ENCODE assay signal across 1 cellular context in genomic region chr6:75491302-75491701, GRCh38.
TF ChIP-seq lines count a peak whose summit lies in the region.

No MANE protein-coding gene starts in this region.

TF ChIP-seq in GM12878, 131 proteins besides CTCF, POLR2A, EP300 and RAD21:
- TF ChIP-seq ETV6 (conservative IDR thresholded peaks at IDR 0.05 in 1 of 2, IDR thresholded peaks at IDR 0.05 in 1 of 2; ENCODE audit: borderline replicate concordance in 1 of 2, low read depth in 1 of 2) (no peak), FOS (IDR thresholded peaks at IDR 0.05; ENCODE audit: borderline replicate concordance, extremely low read depth, insufficient read length) (no peak), CHD2 (IDR thresholded peaks at IDR 0.05; ENCODE audit: borderline replicate concordance, low read depth, low read length) (no peak), ZNF384 (IDR thresholded peaks at IDR 0.05; ENCODE audit: borderline replicate concordance, low read depth, low read length) (no peak), RB1 (IDR thresholded peaks at IDR 0.05; ENCODE audit: borderline replicate concordance) (no peak), ZNF274 (IDR thresholded peaks at IDR 0.05; ENCODE audit: insufficient read depth, insufficient read length) (no peak), CUX1 (IDR thresholded peaks at IDR 0.05; ENCODE audit: insufficient replicate concordance, low read depth, low read length) (no peak), NBN (IDR thresholded peaks at IDR 0.05) (no peak), SIN3A (IDR thresholded peaks at IDR 0.05; ENCODE audit: low read depth, low read length) (no peak)
- TF ChIP-seq, protein P1, sequence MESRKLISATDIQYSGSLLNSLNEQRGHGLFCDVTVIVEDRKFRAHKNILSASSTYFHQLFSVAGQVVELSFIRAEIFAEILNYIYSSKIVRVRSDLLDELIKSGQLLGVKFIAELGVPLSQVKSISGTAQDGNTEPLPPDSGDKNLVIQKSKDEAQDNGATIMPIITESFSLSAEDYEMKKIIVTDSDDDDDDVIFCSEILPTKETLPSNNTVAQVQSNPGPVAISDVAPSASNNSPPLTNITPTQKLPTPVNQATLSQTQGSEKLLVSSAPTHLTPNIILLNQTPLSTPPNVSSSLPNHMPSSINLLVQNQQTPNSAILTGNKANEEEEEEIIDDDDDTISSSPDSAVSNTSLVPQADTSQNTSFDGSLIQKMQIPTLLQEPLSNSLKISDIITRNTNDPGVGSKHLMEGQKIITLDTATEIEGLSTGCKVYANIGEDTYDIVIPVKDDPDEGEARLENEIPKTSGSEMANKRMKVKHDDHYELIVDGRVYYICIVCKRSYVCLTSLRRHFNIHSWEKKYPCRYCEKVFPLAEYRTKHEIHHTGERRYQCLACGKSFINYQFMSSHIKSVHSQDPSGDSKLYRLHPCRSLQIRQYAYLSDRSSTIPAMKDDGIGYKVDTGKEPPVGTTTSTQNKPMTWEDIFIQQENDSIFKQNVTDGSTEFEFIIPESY (IDR thresholded peaks at IDR 0.05), result no peak
- TF ChIP-seq, protein P2, sequence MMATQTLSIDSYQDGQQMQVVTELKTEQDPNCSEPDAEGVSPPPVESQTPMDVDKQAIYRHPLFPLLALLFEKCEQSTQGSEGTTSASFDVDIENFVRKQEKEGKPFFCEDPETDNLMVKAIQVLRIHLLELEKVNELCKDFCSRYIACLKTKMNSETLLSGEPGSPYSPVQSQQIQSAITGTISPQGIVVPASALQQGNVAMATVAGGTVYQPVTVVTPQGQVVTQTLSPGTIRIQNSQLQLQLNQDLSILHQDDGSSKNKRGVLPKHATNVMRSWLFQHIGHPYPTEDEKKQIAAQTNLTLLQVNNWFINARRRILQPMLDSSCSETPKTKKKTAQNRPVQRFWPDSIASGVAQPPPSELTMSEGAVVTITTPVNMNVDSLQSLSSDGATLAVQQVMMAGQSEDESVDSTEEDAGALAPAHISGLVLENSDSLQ (IDR thresholded peaks at IDR 0.05), result no peak
TF ChIP-seq in GM12878: peak in this region for 0.
